ENCODE assay signal across 20 cellular contexts in genomic region chr2:156397229-156397628, GRCh38. TPM values are rescaled to one million over a fixed set of nuclear protein-coding genes. Genes with fewer than 3 reads are reported as not detected.
DNase-seq lines count a peak whose midpoint lies in the region; ATAC-seq and TF ChIP-seq lines count a peak whose summit lies in the region.
"Had no signal": no experiment of that assay in that cellular context is flagged by ENCODE, and none has a peak within 500 bp of the region (broad histone marks: within the 10 kb centered on the region; RNA-seq: fewer than 3 reads in every experiment).

No MANE protein-coding gene starts in this region.

- H3K9me3 Mint-ChIP-seq in activated naive CD4-positive, alpha-beta T cell treated with anti-CD3 and anti-CD28 coated beads, Interleukin-2, amount 50 U/mL, for 24 hours, result no peaks in the 10 kb centered on the region
- peaks cover 0 to 4% of the 10 kb centered on the region in 2 donors for H3K9me3 Mint-ChIP-seq in activated naive CD4-positive, alpha-beta T cell treated with anti-CD3 and anti-CD28 coated beads, Interleukin-2, amount 50 U/mL, for 72 hours
- no peaks in the 10 kb centered on the region for H3K9me3 Mint-ChIP-seq in T-helper 2 cell treated with Interferon-gamma antibody and Interleukin-4, amounts not matched to agents 5 μg/mL and 100 μg/mL, for 36 hours
- H3K9me3 Mint-ChIP-seq: CD8-positive, alpha-beta T cell; HFFc6 had no signal

- ATAC-seq in activated naive CD4-positive, alpha-beta T cell treated with anti-CD3 and anti-CD28 coated beads, Interleukin-2, amount 50 U/mL, for 72 hours, result no peak
- no peak for ATAC-seq in HG03457 (IDR thresholded peaks at IDR 0.05; ENCODE audit: unreplicated experiment)
- ATAC-seq: A549; CD8-positive, alpha-beta T cell; HCT116 had no signal

- peaks cover 39 to 55% of the 10 kb centered on the region in 2 experiments for H3K4me1 ChIP-seq in neutrophil (ENCODE audit: control insufficient read depth in 1 of 2, insufficient read depth in 1 of 2, low read depth in 1 of 2, low read length in 1 of 2)

- no peaks in the 10 kb centered on the region for H3K27me3 Mint-ChIP-seq in activated naive CD4-positive, alpha-beta T cell treated with anti-CD3 and anti-CD28 coated beads, Interleukin-2, amount 50 U/mL, for 24 hours
- H3K27me3 Mint-ChIP-seq in T-helper 2 cell treated with Interferon-gamma antibody and Interleukin-4, amounts not matched to agents 5 μg/mL and 100 μg/mL, for 36 hours (ENCODE audit: low read depth), result peaks cover 6% of the 10 kb centered on the region

- no peaks in the 10 kb centered on the region for H3K36me3 ChIP-seq in neutrophil
- H3K36me3 ChIP-seq: BLaER1 had no signal

- H3K4me3 Mint-ChIP-seq in activated naive CD4-positive, alpha-beta T cell treated with anti-CD3 and anti-CD28 coated beads, Interleukin-2, amount 50 U/mL, for 24 hours, result no peak overlapping the region
- H3K4me3 Mint-ChIP-seq in T-helper 2 cell treated with Interferon-gamma antibody and Interleukin-4, amounts not matched to agents 5 μg/mL and 100 μg/mL, for 36 hours, result no peak overlapping the region
- H3K4me3 Mint-ChIP-seq: CD14-positive monocyte; CD8-positive, alpha-beta T cell; HFFc6 had no signal

- no peak for DNase-seq in activated naive CD4-positive, alpha-beta T cell treated with anti-CD3 and anti-CD28 coated beads, Interleukin-2, amount 50 U/mL, for 72 hours (ENCODE audit: low spot score in 2 of 2)
- DNase-seq in mucosa of gallbladder (ENCODE audit: low spot score) (peak; percentile 61), NCI-H1048 (lab: John Stamatoyannopoulos, UW) (no peak)
- no peak for DNase-seq in T-helper 2 cell treated with Interferon-gamma antibody and Interleukin-4, amounts not matched to agents 5 μg/mL and 100 μg/mL, for 36 hours (ENCODE audit: low spot score)
- DNase-seq: AML-193; Calu3; CD8-positive, alpha-beta T cell; DMS79 treated with DMSO at 0.1 percent for 48 hours; GF-D8; GOT3; H7; HFFc6 had no signal

- H3K27ac Mint-ChIP-seq in activated naive CD4-positive, alpha-beta T cell treated with anti-CD3 and anti-CD28 coated beads, Interleukin-2, amount 50 U/mL, for 24 hours, result peak overlapping the region; percentile 52
- no peak overlapping the region for H3K27ac Mint-ChIP-seq in activated naive CD4-positive, alpha-beta T cell treated with anti-CD3 and anti-CD28 coated beads, Interleukin-2, amount 50 U/mL, for 72 hours
- no peak overlapping the region for H3K27ac Mint-ChIP-seq in T-helper 2 cell treated with Interferon-gamma antibody and Interleukin-4, amounts not matched to agents 5 μg/mL and 100 μg/mL, for 36 hours
- H3K27ac Mint-ChIP-seq: CD8-positive, alpha-beta T cell; HFFc6 had no signal

- H3K36me3 Mint-ChIP-seq in activated naive CD4-positive, alpha-beta T cell treated with anti-CD3 and anti-CD28 coated beads, Interleukin-2, amount 50 U/mL, for 24 hours, result no peaks in the 10 kb centered on the region
- peaks cover 5% of the 10 kb centered on the region in 2 donors for H3K36me3 Mint-ChIP-seq in activated naive CD4-positive, alpha-beta T cell treated with anti-CD3 and anti-CD28 coated beads, Interleukin-2, amount 50 U/mL, for 72 hours
- no peaks in the 10 kb centered on the region for H3K36me3 Mint-ChIP-seq in T-helper 2 cell treated with Interferon-gamma antibody and Interleukin-4, amounts not matched to agents 5 μg/mL and 100 μg/mL, for 36 hours (ENCODE audit: low read depth)
- H3K36me3 Mint-ChIP-seq: CD14-positive monocyte had no signal

- no peak overlapping the region for H3K4me3 ChIP-seq in neutrophil (ENCODE audit: low read depth in 1 of 2, low read length in 1 of 2)
- H3K4me3 ChIP-seq: A549, BLaER1 had no signal

- peak overlapping the region; percentile 68 for H3K27ac ChIP-seq in neutrophil
- H3K27ac ChIP-seq: 22Rv1, A549, BLaER1 had no signal

- peaks cover 31% of the 10 kb centered on the region for H3K4me1 Mint-ChIP-seq in activated naive CD4-positive, alpha-beta T cell treated with anti-CD3 and anti-CD28 coated beads, Interleukin-2, amount 50 U/mL, for 24 hours
- H3K4me1 Mint-ChIP-seq in T-helper 2 cell treated with Interferon-gamma antibody and Interleukin-4, amounts not matched to agents 5 μg/mL and 100 μg/mL, for 36 hours (ENCODE audit: low read depth), result peaks cover 31% of the 10 kb centered on the region

- no peak for TF ChIP-seq CTCF in neutrophil (IDR thresholded peaks at IDR 0.05)

- no peaks in the 10 kb centered on the region for H3K27me3 ChIP-seq in neutrophil
- H3K27me3 ChIP-seq: BLaER1 had no signal

- no peaks in the 10 kb centered on the region for H3K9me3 ChIP-seq in neutrophil
- H3K9me3 ChIP-seq: A549, BLaER1 had no signal

RNA-seq across cellular contexts. Expression of gene GPD2, which starts 39.0 kb away (rescaled TPM):
- total RNA-seq in activated naive CD4-positive, alpha-beta T cell treated with anti-CD3 and anti-CD28 coated beads, Interleukin-2, amount 50 U/mL, for 72 hours, result 10 to 100 TPM; 21.9 to 28.0 TPM
- total RNA-seq in mucosa of gallbladder, result 35.0 TPM
